In the genomic region with DNA sequence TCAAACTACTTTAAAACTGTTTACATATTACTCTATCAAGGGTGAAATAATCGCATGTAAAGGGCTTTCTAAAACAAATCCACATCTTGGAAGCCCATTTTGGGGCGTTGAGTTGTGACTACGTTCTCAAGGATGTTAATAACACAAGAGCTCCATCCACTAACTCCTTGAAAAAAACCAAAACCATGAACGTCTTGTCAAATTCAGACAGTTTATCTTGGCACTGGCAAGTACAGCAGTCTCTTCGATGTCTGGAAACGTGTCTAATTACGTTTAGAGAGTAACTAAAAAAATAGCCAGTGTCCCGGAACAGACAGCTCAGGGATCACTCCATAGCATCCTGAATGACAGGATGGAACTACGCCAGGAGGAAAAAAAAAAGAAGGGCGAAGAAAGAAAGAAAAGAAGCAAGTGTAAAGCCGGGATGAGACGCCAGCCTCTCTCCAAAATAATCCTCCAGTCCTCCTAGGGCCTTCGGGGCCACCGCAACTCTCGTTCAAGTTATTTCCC, we compare ENCODE assay signal across 8 cellular contexts. TPM values are rescaled to one million over a fixed set of nuclear protein-coding genes. Genes with fewer than 3 reads are reported as not detected.
DNase-seq lines count a peak whose midpoint lies in the region; ATAC-seq, FAIRE-seq and TF ChIP-seq lines count a peak whose summit lies in the region.

No MANE protein-coding gene starts in this region.

- WGBS in small intestine, 3 donors = 3 to 8% (median 6%) methylated on average over 15 of the region's 15 CpGs

- peak overlapping the region; percentile 90 to 92 for H3K4me3 ChIP-seq in small intestine (ENCODE audit: low read depth in 1 of 2, low read length in 2 of 2)

- peak overlapping the region; percentile 77 for H3K4me3 Mint-ChIP-seq in WTC11

- H3K4me1 Mint-ChIP-seq in WTC11 = peaks cover 19% of the 10 kb centered on the region

- H3K9me3 ChIP-seq in small intestine (ENCODE audit: control insufficient read depth, low read depth) = no peaks in the 10 kb centered on the region

- no peaks in the 10 kb centered on the region; the same call in 1 of the 2 replicates for H3K36me3 Mint-ChIP-seq in WTC11

- intact Hi-C loops in left ventricle myocardium superior (cut with micrococcal nuclease) = loop anchor here (10.0 kb wide), 1 partner anchor 91 kb away; no protein-coding TSS in a partner anchor

- peak overlapping the region; percentile 23 for H3K27ac Mint-ChIP-seq in WTC11

- ATAC-seq in WTC11 (no peak), left ventricle myocardium superior (peak; percentile 1), GM19395 (IDR thresholded peaks at IDR 0.05; ENCODE audit: unreplicated experiment) (no peak)

- H3K27me3 Mint-ChIP-seq in WTC11 (ENCODE audit: low read depth) = peaks cover 2% of the 10 kb centered on the region; the same call in 1 of the 2 replicates

- no peaks in the 10 kb centered on the region for H3K9me3 Mint-ChIP-seq in WTC11

- CTCF ChIA-PET in WTC11 (lab: Charles Lee) = interaction anchor here (0.7 to 4.3 kb wide), 18 partner anchors 10 to 122 kb away, joined by 3 to 119 read pairs (median 17); a partner anchor contains a TSS

- H3K27me3 ChIP-seq in small intestine (ENCODE audit: control insufficient read depth in 2 of 2, insufficient read depth in 2 of 2, low read length in 2 of 2) = no peaks in the 10 kb centered on the region

- DNase-seq in NCI-H2029 (lab: John Stamatoyannopoulos, UW) = peak; percentile 33
- DNase-seq in NCI-H2029 treated with DMSO at 0.1 percent for 48 hours (lab: John Stamatoyannopoulos, UW) = no peak
- no peak for DNase-seq in WTC11 (ENCODE audit: low spot score)
- DNase-seq in left ventricle myocardium superior = no peak
- no peak for DNase-seq in small intestine
- DNase-seq in GM19238 (ENCODE audit: insufficient read length, low spot score) = no peak
- no peak for DNase-seq in Kasumi-1 (lab: John Stamatoyannopoulos, UW)

- no peak for FAIRE-seq in small intestine (lab: Jason Lieb, UNC)

- TF ChIP-seq CTCF in WTC11 (IDR thresholded peaks at IDR 0.05) = no peak

- peak overlapping the region; percentile 99 to 100 for H3K27ac ChIP-seq in small intestine (ENCODE audit: low read depth in 1 of 2, low read length in 1 of 2)

- H3K36me3 ChIP-seq in small intestine (ENCODE audit: control insufficient read depth in 2 of 2, insufficient read depth in 2 of 2, low read length in 2 of 2) = no peaks in the 10 kb centered on the region

- POLR2A ChIA-PET in WTC11 (lab: Charles Lee) = interaction anchor here (1.3 to 1.7 kb wide), 2 partner anchors 10 to 52 kb away, joined by 3 to 7 read pairs; a partner anchor contains a TSS

- peaks cover 3 to 4% of the 10 kb centered on the region in 2 donors for H3K4me1 ChIP-seq in small intestine (ENCODE audit: control insufficient read depth in 2 of 2, insufficient read depth in 1 of 2, low read depth in 1 of 2, low read length in 1 of 2)

TF ChIP-seq in WTC11, 78 proteins besides CTCF, POLR2A, EP300 and RAD21:
- TF ChIP-seq, protein P1, sequence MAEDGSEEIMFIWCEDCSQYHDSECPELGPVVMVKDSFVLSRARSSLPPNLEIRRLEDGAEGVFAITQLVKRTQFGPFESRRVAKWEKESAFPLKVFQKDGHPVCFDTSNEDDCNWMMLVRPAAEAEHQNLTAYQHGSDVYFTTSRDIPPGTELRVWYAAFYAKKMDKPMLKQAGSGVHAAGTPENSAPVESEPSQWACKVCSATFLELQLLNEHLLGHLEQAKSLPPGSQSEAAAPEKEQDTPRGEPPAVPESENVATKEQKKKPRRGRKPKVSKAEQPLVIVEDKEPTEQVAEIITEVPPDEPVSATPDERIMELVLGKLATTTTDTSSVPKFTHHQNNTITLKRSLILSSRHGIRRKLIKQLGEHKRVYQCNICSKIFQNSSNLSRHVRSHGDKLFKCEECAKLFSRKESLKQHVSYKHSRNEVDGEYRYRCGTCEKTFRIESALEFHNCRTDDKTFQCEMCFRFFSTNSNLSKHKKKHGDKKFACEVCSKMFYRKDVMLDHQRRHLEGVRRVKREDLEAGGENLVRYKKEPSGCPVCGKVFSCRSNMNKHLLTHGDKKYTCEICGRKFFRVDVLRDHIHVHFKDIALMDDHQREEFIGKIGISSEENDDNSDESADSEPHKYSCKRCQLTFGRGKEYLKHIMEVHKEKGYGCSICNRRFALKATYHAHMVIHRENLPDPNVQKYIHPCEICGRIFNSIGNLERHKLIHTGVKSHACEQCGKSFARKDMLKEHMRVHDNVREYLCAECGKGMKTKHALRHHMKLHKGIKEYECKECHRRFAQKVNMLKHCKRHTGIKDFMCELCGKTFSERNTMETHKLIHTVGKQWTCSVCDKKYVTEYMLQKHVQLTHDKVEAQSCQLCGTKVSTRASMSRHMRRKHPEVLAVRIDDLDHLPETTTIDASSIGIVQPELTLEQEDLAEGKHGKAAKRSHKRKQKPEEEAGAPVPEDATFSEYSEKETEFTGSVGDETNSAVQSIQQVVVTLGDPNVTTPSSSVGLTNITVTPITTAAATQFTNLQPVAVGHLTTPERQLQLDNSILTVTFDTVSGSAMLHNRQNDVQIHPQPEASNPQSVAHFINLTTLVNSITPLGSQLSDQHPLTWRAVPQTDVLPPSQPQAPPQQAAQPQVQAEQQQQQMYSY (CRISPR knock-in tag; IDR thresholded peaks at IDR 0.05) = no peak
- TF ChIP-seq TEAD4 (CRISPR knock-in tag; IDR thresholded peaks at IDR 0.05) = no peak
- no peak for TF ChIP-seq NR2C2 (CRISPR knock-in tag; IDR thresholded peaks at IDR 0.05)
- no peak for TF ChIP-seq ZNF423 (CRISPR knock-in tag; IDR thresholded peaks at IDR 0.05)
- TF ChIP-seq HMGA2 (CRISPR knock-in tag; IDR thresholded peaks at IDR 0.05) = no peak
- TF ChIP-seq, protein P2, sequence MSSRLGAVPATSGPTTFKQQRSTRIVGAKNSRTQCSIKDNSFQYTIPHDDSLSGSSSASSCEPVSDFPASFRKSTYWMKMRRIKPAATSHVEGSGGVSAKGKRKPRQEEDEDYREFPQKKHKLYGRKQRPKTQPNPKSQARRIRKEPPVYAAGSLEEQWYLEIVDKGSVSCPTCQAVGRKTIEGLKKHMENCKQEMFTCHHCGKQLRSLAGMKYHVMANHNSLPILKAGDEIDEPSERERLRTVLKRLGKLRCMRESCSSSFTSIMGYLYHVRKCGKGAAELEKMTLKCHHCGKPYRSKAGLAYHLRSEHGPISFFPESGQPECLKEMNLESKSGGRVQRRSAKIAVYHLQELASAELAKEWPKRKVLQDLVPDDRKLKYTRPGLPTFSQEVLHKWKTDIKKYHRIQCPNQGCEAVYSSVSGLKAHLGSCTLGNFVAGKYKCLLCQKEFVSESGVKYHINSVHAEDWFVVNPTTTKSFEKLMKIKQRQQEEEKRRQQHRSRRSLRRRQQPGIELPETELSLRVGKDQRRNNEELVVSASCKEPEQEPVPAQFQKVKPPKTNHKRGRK (CRISPR knock-in tag; IDR thresholded peaks at IDR 0.05; ENCODE audit: borderline replicate concordance) = no peak
- TF ChIP-seq, protein P3, sequence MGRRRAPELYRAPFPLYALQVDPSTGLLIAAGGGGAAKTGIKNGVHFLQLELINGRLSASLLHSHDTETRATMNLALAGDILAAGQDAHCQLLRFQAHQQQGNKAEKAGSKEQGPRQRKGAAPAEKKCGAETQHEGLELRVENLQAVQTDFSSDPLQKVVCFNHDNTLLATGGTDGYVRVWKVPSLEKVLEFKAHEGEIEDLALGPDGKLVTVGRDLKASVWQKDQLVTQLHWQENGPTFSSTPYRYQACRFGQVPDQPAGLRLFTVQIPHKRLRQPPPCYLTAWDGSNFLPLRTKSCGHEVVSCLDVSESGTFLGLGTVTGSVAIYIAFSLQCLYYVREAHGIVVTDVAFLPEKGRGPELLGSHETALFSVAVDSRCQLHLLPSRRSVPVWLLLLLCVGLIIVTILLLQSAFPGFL (CRISPR knock-in tag; IDR thresholded peaks at IDR 0.05; ENCODE audit: borderline replicate concordance) = no peak
- TF ChIP-seq ZNF263 (CRISPR knock-in tag; IDR thresholded peaks at IDR 0.05; ENCODE audit: low read depth) = no peak
- TF ChIP-seq CREM (CRISPR knock-in tag; IDR thresholded peaks at IDR 0.05) = no peak
- TF ChIP-seq TCF7 (CRISPR knock-in tag; IDR thresholded peaks at IDR 0.05; ENCODE audit: low read depth) = no peak
- no peak for TF ChIP-seq RORB (CRISPR knock-in tag; IDR thresholded peaks at IDR 0.05)
- no peak for TF ChIP-seq ESRRA (CRISPR knock-in tag; IDR thresholded peaks at IDR 0.05; ENCODE audit: borderline replicate concordance)
- TF ChIP-seq, protein P4, sequence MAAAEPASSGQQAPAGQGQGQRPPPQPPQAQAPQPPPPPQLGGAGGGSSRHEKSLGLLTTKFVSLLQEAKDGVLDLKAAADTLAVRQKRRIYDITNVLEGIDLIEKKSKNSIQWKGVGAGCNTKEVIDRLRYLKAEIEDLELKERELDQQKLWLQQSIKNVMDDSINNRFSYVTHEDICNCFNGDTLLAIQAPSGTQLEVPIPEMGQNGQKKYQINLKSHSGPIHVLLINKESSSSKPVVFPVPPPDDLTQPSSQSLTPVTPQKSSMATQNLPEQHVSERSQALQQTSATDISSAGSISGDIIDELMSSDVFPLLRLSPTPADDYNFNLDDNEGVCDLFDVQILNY (CRISPR knock-in tag; IDR thresholded peaks at IDR 0.05) = no peak
- TF ChIP-seq ZNF232 (CRISPR knock-in tag; IDR thresholded peaks at IDR 0.05) = no peak
- TF ChIP-seq FOXK1 (CRISPR knock-in tag; IDR thresholded peaks at IDR 0.05) = no peak
- no peak for TF ChIP-seq SMAD4 (CRISPR knock-in tag; IDR thresholded peaks at IDR 0.05)
- TF ChIP-seq ETV6 (CRISPR knock-in tag; IDR thresholded peaks at IDR 0.05) = no peak
- TF ChIP-seq, protein P5, sequence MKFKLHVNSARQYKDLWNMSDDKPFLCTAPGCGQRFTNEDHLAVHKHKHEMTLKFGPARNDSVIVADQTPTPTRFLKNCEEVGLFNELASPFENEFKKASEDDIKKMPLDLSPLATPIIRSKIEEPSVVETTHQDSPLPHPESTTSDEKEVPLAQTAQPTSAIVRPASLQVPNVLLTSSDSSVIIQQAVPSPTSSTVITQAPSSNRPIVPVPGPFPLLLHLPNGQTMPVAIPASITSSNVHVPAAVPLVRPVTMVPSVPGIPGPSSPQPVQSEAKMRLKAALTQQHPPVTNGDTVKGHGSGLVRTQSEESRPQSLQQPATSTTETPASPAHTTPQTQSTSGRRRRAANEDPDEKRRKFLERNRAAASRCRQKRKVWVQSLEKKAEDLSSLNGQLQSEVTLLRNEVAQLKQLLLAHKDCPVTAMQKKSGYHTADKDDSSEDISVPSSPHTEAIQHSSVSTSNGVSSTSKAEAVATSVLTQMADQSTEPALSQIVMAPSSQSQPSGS (CRISPR knock-in tag; IDR thresholded peaks at IDR 0.05; ENCODE audit: borderline replicate concordance, low read depth) = no peak
- TF ChIP-seq ATF1 (CRISPR knock-in tag; IDR thresholded peaks at IDR 0.05) = no peak

RNA-seq across cellular contexts. Expression of a gene that starts 1.0 kb away (rescaled TPM):
- total RNA-seq in WTC11 (2021) (26.5 to 29.9 TPM (median 28.9 TPM) in 3 replicates), left ventricle myocardium superior (6.4 TPM)
- 10 to 100 TPM; 62.9 to 75.6 (median 71.6) TPM for polyA plus RNA-seq in small intestine

RNA-seq across cellular contexts. Expression of a gene that starts 52.0 kb away (rescaled TPM):
- total RNA-seq in WTC11 (2021) (66.0 to 70.3 TPM (median 69.8 TPM) in 3 replicates), left ventricle myocardium superior (10.7 TPM)
- 10 to 100 TPM; 52.8 to 88.7 (median 68.4) TPM for polyA plus RNA-seq in small intestine
